29 cellular contexts compared by ENCODE assay signal in genomic region chr1:104125935-104126334, GRCh38.
"Had no signal": no experiment of that assay in that cellular context is flagged by ENCODE, and none has a peak within 500 bp of the region (broad histone marks: within the 10 kb centered on the region; RNA-seq: fewer than 3 reads in every experiment).

No MANE protein-coding gene starts in this region.

- H3K27ac ChIP-seq: adrenal gland, Peyer's patch had no signal

- H3K27me3 ChIP-seq: adrenal gland, MG63, Peyer's patch had no signal

- DNase-seq: activated CD4-positive, alpha-beta T cell treated with anti-CD3 and anti-CD28 coated beads for 36 hours; activated CD4-positive, alpha-beta T cell treated with anti-CD3 and anti-CD28 coated beads, Interleukin-2, amount 10 ng/mL, durations not matched to agents 7 days and 5 days; activated CD4-positive, alpha-beta T cell treated with anti-CD3 and anti-CD28 coated beads, Interleukin-2, amount 50 U/mL, for 48 hours; activated CD8-positive, alpha-beta T cell treated with anti-CD3 and anti-CD28 coated beads, Interleukin-2, amount 10 ng/mL, durations not matched to agents 7 days and 5 days; activated gamma-delta T cell; activated naive CD4-positive, alpha-beta T cell treated with Interleukin-2 at 50 U/mL for 16 hours; activated T-cell treated with anti-CD3 and anti-CD28 coated beads, Interleukin-2, amount 50 U/mL, for 24 hours; adrenal gland; anterior cingulate cortex; caudate nucleus; cerebellar nuclear complex; Kasumi-1; KG1; MG63; NCI-H1048; NCI-H1105 treated with DMSO at 0.1 percent for 48 hours; NCI-H1436; NCI-H1694; NCI-H1930; NCI-H2081 treated with DMSO at 0.1 percent for 48 hours; NCI-H226; NCI-H446 treated with DMSO at 0.1 percent for 48 hours; NCI-H524 treated with DMSO at 0.1 percent for 48 hours; Peyer's patch; RPMI8226; SHP77 treated with DMSO at 0.1 percent for 48 hours; T-cell; T-helper 2 cell; T-helper 9 cell had no signal

- H3K4me1 ChIP-seq: adrenal gland, Peyer's patch had no signal

- H3K4me3 ChIP-seq: adrenal gland, MG63, Peyer's patch had no signal

- H3K36me3 ChIP-seq: adrenal gland, MG63, Peyer's patch had no signal

- H3K9me3 ChIP-seq: adrenal gland, MG63, Peyer's patch had no signal
